19 cellular contexts compared by ENCODE assay signal in the genomic region with DNA sequence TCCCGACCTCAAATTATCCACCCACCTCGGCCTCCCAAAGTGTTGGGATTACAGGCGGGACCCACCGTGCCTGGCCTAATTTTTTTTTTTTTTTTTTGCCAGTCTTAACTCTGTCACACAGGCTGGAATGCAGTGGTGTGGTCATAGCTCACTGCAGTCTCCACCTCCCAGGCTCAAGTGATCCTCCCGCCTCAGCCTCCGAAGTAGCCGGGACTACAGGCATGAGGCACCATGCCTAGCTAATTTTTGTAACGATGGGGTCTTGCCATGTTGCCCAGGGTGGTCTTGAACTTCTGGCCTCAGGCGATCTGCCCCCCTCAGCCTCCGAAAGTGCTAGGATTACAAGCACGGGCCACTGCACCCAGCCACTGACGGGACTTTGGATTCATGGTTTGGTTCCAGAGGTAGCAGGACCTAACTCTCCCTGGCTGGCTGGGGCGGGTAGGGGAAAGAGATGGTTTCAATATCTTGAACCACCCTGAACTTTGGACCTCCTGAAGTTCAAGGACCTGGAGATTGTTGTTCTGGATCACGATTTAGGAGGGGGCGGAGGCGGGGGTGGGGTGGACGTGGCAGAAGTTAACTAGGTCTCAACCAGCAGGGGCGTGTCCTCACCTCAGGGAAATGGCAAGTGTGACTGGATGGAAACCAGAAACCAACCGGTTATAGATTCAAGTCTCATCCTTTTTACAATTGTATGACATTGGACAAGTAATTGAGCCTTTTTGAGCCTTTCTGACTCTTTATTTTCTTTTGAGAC. TPM values are rescaled to one million over a fixed set of nuclear protein-coding genes. Genes with fewer than 3 reads are reported as not detected.
A peak's percentile ranks its signal among the peaks of the same experiment; 100 is the strongest.
DNase-seq lines count a peak whose midpoint lies in the region; ATAC-seq, FAIRE-seq and TF ChIP-seq lines count a peak whose summit lies in the region.
"Had no signal": no experiment of that assay in that cellular context is flagged by ENCODE, and none has a peak within 500 bp of the region (broad histone marks: within the 10 kb centered on the region; RNA-seq: fewer than 3 reads in every experiment).

No MANE protein-coding gene starts in this region.

- peak overlapping the region; percentile 74 for H2AFZ ChIP-seq in K562 (ENCODE audit: low read depth, low read length)

- no TSS peak for BruUV-seq in K562 (replicated peaks; lab: Mats Ljungman, UMichigan)

- no peaks in the 10 kb centered on the region for H3K36me3 ChIP-seq in HEK293 (ENCODE audit: control insufficient read depth in 2 of 2, insufficient read depth in 1 of 2, low read length in 2 of 2)
- no peaks in the 10 kb centered on the region for H3K36me3 ChIP-seq in K562 (ENCODE audit: control insufficient read depth, insufficient read depth, low read length)
- no peaks in the 10 kb centered on the region for H3K36me3 ChIP-seq in mucosa of descending colon (ENCODE audit: low read depth)
- no peaks in the 10 kb centered on the region for H3K36me3 ChIP-seq in ovary
- no peaks in the 10 kb centered on the region for H3K36me3 ChIP-seq in right atrium auricular region
- H3K36me3 ChIP-seq: heart right ventricle, SJSA1, upper lobe of left lung had no signal

- peaks cover 20% of the 10 kb centered on the region for H3K4me1 Mint-ChIP-seq in T-helper 2 cell treated with Interferon-gamma antibody and Interleukin-4, amounts not matched to agents 5 μg/mL and 100 μg/mL, for 36 hours (ENCODE audit: low read depth)
- H3K4me1 Mint-ChIP-seq: mesothelial cell of epicardium had no signal

- POLR2A ChIA-PET in HEK293 (lab: Yijun Ruan, JAX) (interaction anchor here (1.1 kb wide), 1 partner anchor 38 kb away, joined by 5 read pairs; no protein-coding TSS in a partner anchor), K562 (lab: Yijun Ruan, JAX) (interaction anchor here (0.6 kb wide), 2 partner anchors 21 to 45 kb away, joined by 3 to 4 read pairs; no protein-coding TSS in a partner anchor)

- 42% methylated on average over 17 of the region's 19 CpGs for WGBS in K562 (ENCODE audit: insufficient coverage, low coverage, missing lambda C conversion rate)
- 74 to 79% (median 76%) methylated on average over 19 of the region's 19 CpGs for WGBS in ovary, 3 donors

- H3K27me3 Mint-ChIP-seq in T-helper 2 cell treated with Interferon-gamma antibody and Interleukin-4, amounts not matched to agents 5 μg/mL and 100 μg/mL, for 36 hours (ENCODE audit: low read depth): no peaks in the 10 kb centered on the region

- no peaks in the 10 kb centered on the region for H3K9me3 ChIP-seq in HEK293 (ENCODE audit: control insufficient read depth, insufficient read depth, low read depth, low read length)
- H3K9me3 ChIP-seq in K562 (replicated peaks; ENCODE audit: control insufficient read depth, insufficient read depth, low read depth, low read length): no peaks in the 10 kb centered on the region
- no peaks in the 10 kb centered on the region for H3K9me3 ChIP-seq in mucosa of descending colon
- H3K9me3 ChIP-seq in ovary: no peaks in the 10 kb centered on the region
- H3K9me3 ChIP-seq in right atrium auricular region: no peaks in the 10 kb centered on the region
- H3K9me3 ChIP-seq: heart right ventricle, SJSA1, upper lobe of left lung had no signal

- TF ChIP-seq EP300 in K562 (IDR thresholded peaks at IDR 0.05; ENCODE audit: low read length) (no peak), ovary (IDR thresholded peaks at IDR 0.05) (no peak)

- peak overlapping the region in 1 of 2 experiments; percentile 55; a peak in 2 of 4 replicates for H3K9ac ChIP-seq in K562 (ENCODE audit: insufficient read depth in 1 of 2, low read depth in 2 of 2, low read length in 2 of 2)

- TF ChIP-seq RAD21 in K562 (CRISPR knock-in tag; conservative IDR thresholded peaks at IDR 0.05 in 1 of 2, IDR thresholded peaks at IDR 0.05 in 1 of 2): no peak

- peak; percentile 73 for FAIRE-seq in K562 (lab: Jason Lieb, UNC)

- no peaks in the 10 kb centered on the region for H4K20me1 ChIP-seq in K562 (replicated peaks; ENCODE audit: control insufficient read depth, insufficient read depth, low read length)

- TF ChIP-seq POLR2A in K562 (conservative IDR thresholded peaks at IDR 0.05): no peak
- no peak for TF ChIP-seq POLR2A in ovary (IDR thresholded peaks at IDR 0.05)

- no peaks in the 10 kb centered on the region for H3K4me1 ChIP-seq in HEK293 (ENCODE audit: control insufficient read depth, insufficient read depth, low read length)
- H3K4me1 ChIP-seq in K562 (replicated peaks in 1 of 2; ENCODE audit: control insufficient read depth in 2 of 2, insufficient read depth in 2 of 2, low read length in 2 of 2): peaks cover 0 to 6% of the 10 kb centered on the region in 2 experiments; a peak in 2 of 5 replicates
- H3K4me1 ChIP-seq in mucosa of descending colon (ENCODE audit: low read depth): peaks cover 16% of the 10 kb centered on the region
- no peaks in the 10 kb centered on the region for H3K4me1 ChIP-seq in ovary (ENCODE audit: insufficient read depth)
- H3K4me1 ChIP-seq in right atrium auricular region: no peaks in the 10 kb centered on the region
- H3K4me1 ChIP-seq: SJSA1 had no signal

- no peaks in the 10 kb centered on the region for H3K27me3 ChIP-seq in K562 (ENCODE audit: control insufficient read depth in 2 of 2, insufficient read depth in 2 of 2, low read length in 2 of 2)
- H3K27me3 ChIP-seq in ovary: no peaks in the 10 kb centered on the region
- no peaks in the 10 kb centered on the region for H3K27me3 ChIP-seq in right atrium auricular region
- H3K27me3 ChIP-seq: heart right ventricle, SJSA1, upper lobe of left lung had no signal

- H3K36me3 Mint-ChIP-seq in T-helper 2 cell treated with Interferon-gamma antibody and Interleukin-4, amounts not matched to agents 5 μg/mL and 100 μg/mL, for 36 hours (ENCODE audit: low read depth): no peaks in the 10 kb centered on the region
- H3K36me3 Mint-ChIP-seq: mesothelial cell of epicardium had no signal

- DNase-seq in T-helper 2 cell treated with Interferon-gamma antibody and Interleukin-4, amounts not matched to agents 5 μg/mL and 100 μg/mL, for 36 hours (ENCODE audit: low spot score): peak; percentile 33
- no peak for DNase-seq in T-helper 2 cell
- peak; percentile 42 to 63 (median 54) for DNase-seq in K562 (ENCODE audit: extremely low read depth in 1 of 4, low spot score in 3 of 4)
- peak; percentile 73 to 88 (median 79) for DNase-seq in mucosa of descending colon
- DNase-seq in ovary: no peak
- DNase-seq in right atrium auricular region (ENCODE audit: low spot score): no peak
- DNase-seq: activated CD4-positive, CD25-positive, alpha-beta regulatory T cell treated with anti-CD3 and anti-CD28 coated beads, Interleukin-2, amount 50 U/mL, for 72 hours; C1 segment of cervical spinal cord; heart right ventricle; NCI-H1092 treated with DMSO at 0.1 percent for 48 hours; NCI-H2107; NCI-H69; OCI-M1; upper lobe of left lung had no signal

- H3K4me3 ChIP-seq in HEK293 (ENCODE audit: low read depth, low read length) (no peak overlapping the region), K562 (no peak overlapping the region), mucosa of descending colon (no peak overlapping the region), ovary (no peak overlapping the region), right atrium auricular region (no peak overlapping the region)
- H3K4me3 ChIP-seq: heart right ventricle, SJSA1, upper lobe of left lung had no signal

- H3K4me3 Mint-ChIP-seq in T-helper 2 cell treated with Interferon-gamma antibody and Interleukin-4, amounts not matched to agents 5 μg/mL and 100 μg/mL, for 36 hours: no peak overlapping the region
- H3K4me3 Mint-ChIP-seq: mesothelial cell of epicardium had no signal

- no peaks in the 10 kb centered on the region for H3K9me3 Mint-ChIP-seq in T-helper 2 cell treated with Interferon-gamma antibody and Interleukin-4, amounts not matched to agents 5 μg/mL and 100 μg/mL, for 36 hours
- H3K9me3 Mint-ChIP-seq: mesothelial cell of epicardium had no signal

- in situ Hi-C loops in K562 (cut with MboI): no loop called here

- TF ChIP-seq CTCF in HEK293 (tag by site-specific recombination; IDR thresholded peaks at IDR 0.05) (no peak), K562 (IDR thresholded peaks at IDR 0.05 in 2 of 3, conservative IDR thresholded peaks at IDR 0.05 in 1 of 3; ENCODE audit: insufficient read depth in 2 of 3, low read depth in 1 of 3, low read length in 3 of 3) (no peak), mucosa of descending colon (IDR thresholded peaks at IDR 0.05) (no peak), ovary (IDR thresholded peaks at IDR 0.05) (no peak), right atrium auricular region (IDR thresholded peaks at IDR 0.05) (no peak)

- CTCF ChIA-PET in HEK293 (lab: Yijun Ruan, JAX): interaction anchor here (0.6 to 0.8 kb wide), 3 partner anchors 9 to 688 kb away, joined by 3 to 7 read pairs (median 3); no protein-coding TSS in a partner anchor
- CTCF ChIA-PET in K562 (lab: Yijun Ruan, JAX; ENCODE audit: low intra/inter-chr PET ratio): no interaction called here

- H3K4me2 ChIP-seq in K562 (ENCODE audit: insufficient read depth, low read length): peak overlapping the region; percentile 24; the same call in 1 of the 2 replicates

- H3K27ac Mint-ChIP-seq in T-helper 2 cell treated with Interferon-gamma antibody and Interleukin-4, amounts not matched to agents 5 μg/mL and 100 μg/mL, for 36 hours: no peak overlapping the region
- H3K27ac Mint-ChIP-seq: mesothelial cell of epicardium had no signal

- H3K9me1 ChIP-seq in K562 (ENCODE audit: control insufficient read depth, insufficient read depth, low read length): no peaks in the 10 kb centered on the region

- intact Hi-C loops in K562 (cut with micrococcal nuclease) (loop anchor here (5.0 kb wide), 1 partner anchor 39 kb away; the partner anchor contains the start of genes IER2 and STX10), mucosa of descending colon (cut with DNase I, micrococcal nuclease) (loop anchor here in 1 of 2 donors (10.0 kb wide), 1 partner anchor 74 kb away; no protein-coding TSS in a partner anchor), ovary (cut with DNase I) (no loop called here)

- H3K27ac ChIP-seq in HEK293 (ENCODE audit: extremely low read depth, low read depth, low read length) (no peak overlapping the region), K562 (ENCODE audit: extremely low read depth, low read depth, low read length) (no peak overlapping the region), ovary (no peak overlapping the region), right atrium auricular region (no peak overlapping the region)
- H3K27ac ChIP-seq: heart right ventricle, SJSA1, upper lobe of left lung had no signal

- ATAC-seq in K562: peak; percentile 68
- ATAC-seq in mucosa of descending colon: peak; percentile 87
- ATAC-seq in GM21447 (IDR thresholded peaks at IDR 0.05; ENCODE audit: unreplicated experiment): no peak
- ATAC-seq: heart right ventricle, sciatic nerve had no signal

- H3K79me2 ChIP-seq in K562 (ENCODE audit: control insufficient read depth, insufficient read depth, low read length): no peaks in the 10 kb centered on the region

RNA-seq across cellular contexts. Expression of gene IER2, which starts 40.8 kb away (rescaled TPM):
- 67.1 and 140 TPM in 2 replicates for total RNA-seq in K562 (2011; cell fraction: chromatin; rRNA removed; ENCODE audit: low replicate concordance)
- 139 and 159 TPM in 2 replicates for total RNA-seq in K562 (2011; cell fraction: nucleolus; rRNA removed)
- total RNA-seq in K562 (2011; cell fraction: nucleoplasm; rRNA removed): 90.2 and 96.9 TPM in 2 replicates
- total RNA-seq in K562 (2014; rRNA removed) (84.5 and 134 TPM in 2 replicates), K562 (2014; rRNA removed; fragmentation: Illumina TruSeq; extraction: Trizol) (23.6 and 24.4 TPM in 2 replicates), K562 (2015; rRNA removed; fragmentation: Illumina TruSeq; extraction: Trizol) (14.8 and 17.4 TPM in 2 replicates), K562 (2021) (205 and 214 TPM in 2 replicates), mucosa of descending colon (100 to 1,000 TPM; 101 to 117 (median 112) TPM), ovary (100 to 1,000 TPM in 3 of 7 donors, 10 to 100 TPM in 4; 55.3 to 301 (median 82.8) TPM), right atrium auricular region (100 to 1,000 TPM in 1 of 2 donors, 10 to 100 TPM in 1; 35.4 to 139 TPM)
- polyA plus RNA-seq in K562 (2011; rRNA removed) (23.7 and 32.9 TPM in 2 replicates), K562 (2014; fragmentation: Illumina TruSeq; extraction: Trizol) (35.5 and 67.9 TPM in 2 replicates), K562 (2014; fragmentation: Nextera tagmentation; extraction: Ambion mirVana) (1 to 10 TPM; 4.5 to 5.1 TPM), K562 (2014; rRNA removed) (127 and 140 TPM in 2 replicates), ovary (10 to 100 TPM; 47.4 to 64.4 TPM)
- 37.6 and 91.2 TPM in 2 replicates for polyA plus RNA-seq in K562 (2011; cell fraction: cytosol; rRNA removed)
- polyA plus RNA-seq in K562 (2011; cell fraction: nucleus; rRNA removed): 112 and 193 TPM in 2 replicates
- polyA plus RNA-seq in K562 (2012): 158 and 169 TPM in 2 replicates
- polyA minus RNA-seq in K562 (2011; rRNA and poly(A)+ RNA removed): 8.8 and 9.1 TPM in 2 replicates
- polyA minus RNA-seq in K562 (2011; cell fraction: cytosol; rRNA and poly(A)+ RNA removed): 38.4 and 48.8 TPM in 2 replicates
- polyA minus RNA-seq in K562 (2011; cell fraction: nucleus; rRNA and poly(A)+ RNA removed): 39.2 and 41.5 TPM in 2 replicates

RNA-seq across cellular contexts. Expression of gene STX10, which starts 40.8 kb away (rescaled TPM):
- total RNA-seq in K562 (2011; cell fraction: chromatin; rRNA removed; ENCODE audit: low replicate concordance): 25.6 and 67.7 TPM in 2 replicates
- 56.9 and 60.3 TPM in 2 replicates for total RNA-seq in K562 (2011; cell fraction: nucleolus; rRNA removed)
- 42.4 and 42.7 TPM in 2 replicates for total RNA-seq in K562 (2011; cell fraction: nucleoplasm; rRNA removed)
- total RNA-seq in K562 (2014; rRNA removed) (57.8 and 59.2 TPM in 2 replicates), K562 (2014; rRNA removed; fragmentation: Illumina TruSeq; extraction: Trizol) (12.6 and 19.0 TPM in 2 replicates), K562 (2015; rRNA removed; fragmentation: Illumina TruSeq; extraction: Trizol) (31.0 and 33.9 TPM in 2 replicates), K562 (2021) (39.6 and 41.6 TPM in 2 replicates), mucosa of descending colon (10 to 100 TPM; 48.2 to 59.7 (median 49.3) TPM), ovary (10 to 100 TPM; 36.5 to 54.8 (median 43.0) TPM), right atrium auricular region (10 to 100 TPM; 33.1 to 39.2 TPM)
- polyA plus RNA-seq in K562 (2011; rRNA removed) (46.6 and 77.4 TPM in 2 replicates), K562 (2014; fragmentation: Illumina TruSeq; extraction: Trizol) (30.3 and 35.2 TPM in 2 replicates), K562 (2014; fragmentation: Nextera tagmentation; extraction: Ambion mirVana) (1 to 10 TPM in 1 of 2 experiments, under 1 TPM in 1; 0.51 to 1.7 TPM), K562 (2014; rRNA removed) (66.3 and 78.0 TPM in 2 replicates), ovary (10 to 100 TPM; 15.3 to 57.8 TPM)
- 62.2 and 72.6 TPM in 2 replicates for polyA plus RNA-seq in K562 (2011; cell fraction: cytosol; rRNA removed)
- 159 and 172 TPM in 2 replicates for polyA plus RNA-seq in K562 (2011; cell fraction: nucleus; rRNA removed)
- 46.6 and 75.7 TPM in 2 replicates for polyA plus RNA-seq in K562 (2012)
- polyA minus RNA-seq in K562 (2011; rRNA and poly(A)+ RNA removed): 12.8 and 14.0 TPM in 2 replicates
- polyA minus RNA-seq in K562 (2011; cell fraction: cytosol; rRNA and poly(A)+ RNA removed): 14.0 and 15.9 TPM in 2 replicates
- 10.5 and 19.3 TPM in 2 replicates for polyA minus RNA-seq in K562 (2011; cell fraction: nucleus; rRNA and poly(A)+ RNA removed)

Comparison
In these comparisons a context has a peak if more than half of its experiments do, and no peak if none do; other contexts are left out.
1. DNase-seq: peak in T-helper 2 cell treated with Interferon-gamma antibody and Interleukin-4, amounts not matched to agents 5 μg/mL and 100 μg/mL, for 36 hours (single experiment), K562 (4 of 4) and mucosa of descending colon (3 of 3); none in T-helper 2 cell (0 of 5), ovary (0 of 5) and right atrium auricular region (single experiment).